ENCODE assay signal across 3 cellular contexts in the genomic region with DNA sequence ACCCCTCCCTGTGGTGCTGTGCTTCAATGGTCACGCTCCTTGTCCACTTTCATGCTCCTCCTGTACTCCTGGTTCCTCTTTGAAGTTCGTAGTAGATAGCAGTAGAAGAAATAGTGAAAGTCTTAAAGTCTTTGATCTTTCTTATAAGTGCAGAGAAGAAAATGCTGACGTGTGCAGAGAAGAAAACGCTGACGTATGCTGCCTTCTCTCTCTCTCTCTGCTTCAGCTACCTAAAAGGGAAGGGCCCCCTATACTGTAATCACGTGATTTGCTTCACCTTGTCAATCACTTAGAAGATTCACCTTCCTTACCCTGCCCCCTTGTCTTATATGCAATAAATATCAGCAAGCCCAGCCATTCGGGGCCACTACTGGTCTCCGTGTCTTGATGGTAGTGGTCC.
A peak's percentile ranks its signal among the peaks of the same experiment; 100 is the strongest.
TF ChIP-seq lines count a peak whose summit lies in the region.

No MANE protein-coding gene starts in this region.

TF ChIP-seq in IMR-90, 13 proteins besides CTCF, POLR2A, EP300 and RAD21:
- TF ChIP-seq MAFK (IDR thresholded peaks at IDR 0.05; ENCODE audit: low read depth, low read length): peak; percentile 31; the same call in 1 of the 2 replicates

TF ChIP-seq in GM12878, 131 proteins besides CTCF, POLR2A, EP300 and RAD21:
- TF ChIP-seq, protein P1, sequence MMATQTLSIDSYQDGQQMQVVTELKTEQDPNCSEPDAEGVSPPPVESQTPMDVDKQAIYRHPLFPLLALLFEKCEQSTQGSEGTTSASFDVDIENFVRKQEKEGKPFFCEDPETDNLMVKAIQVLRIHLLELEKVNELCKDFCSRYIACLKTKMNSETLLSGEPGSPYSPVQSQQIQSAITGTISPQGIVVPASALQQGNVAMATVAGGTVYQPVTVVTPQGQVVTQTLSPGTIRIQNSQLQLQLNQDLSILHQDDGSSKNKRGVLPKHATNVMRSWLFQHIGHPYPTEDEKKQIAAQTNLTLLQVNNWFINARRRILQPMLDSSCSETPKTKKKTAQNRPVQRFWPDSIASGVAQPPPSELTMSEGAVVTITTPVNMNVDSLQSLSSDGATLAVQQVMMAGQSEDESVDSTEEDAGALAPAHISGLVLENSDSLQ (IDR thresholded peaks at IDR 0.05): peak; percentile 19; the same call in 1 of the 2 replicates
- TF ChIP-seq BHLHE40 (IDR thresholded peaks at IDR 0.05; ENCODE audit: borderline replicate concordance in 1 of 2, low read depth in 2 of 2, low read length in 1 of 2) (peak in 1 of 2 experiments; percentile 18; a peak in 1 of 4 replicates), RAD51 (IDR thresholded peaks at IDR 0.05) (peak; percentile 32; the same call in 1 of the 2 replicates)

TF ChIP-seq in HepG2, 621 proteins besides CTCF, POLR2A, EP300 and RAD21:
- TF ChIP-seq MAFF (IDR thresholded peaks at IDR 0.05; ENCODE audit: low read depth, low read length) (peak; percentile 62), MAFK (conservative IDR thresholded peaks at IDR 0.05 in 1 of 2, IDR thresholded peaks at IDR 0.05 in 1 of 2; ENCODE audit: low read length in 2 of 2) (peak; percentile 31 to 76; a peak in 3 of 4 replicates)
